ENCODE assay signal across 1 cellular context in the genomic region with DNA sequence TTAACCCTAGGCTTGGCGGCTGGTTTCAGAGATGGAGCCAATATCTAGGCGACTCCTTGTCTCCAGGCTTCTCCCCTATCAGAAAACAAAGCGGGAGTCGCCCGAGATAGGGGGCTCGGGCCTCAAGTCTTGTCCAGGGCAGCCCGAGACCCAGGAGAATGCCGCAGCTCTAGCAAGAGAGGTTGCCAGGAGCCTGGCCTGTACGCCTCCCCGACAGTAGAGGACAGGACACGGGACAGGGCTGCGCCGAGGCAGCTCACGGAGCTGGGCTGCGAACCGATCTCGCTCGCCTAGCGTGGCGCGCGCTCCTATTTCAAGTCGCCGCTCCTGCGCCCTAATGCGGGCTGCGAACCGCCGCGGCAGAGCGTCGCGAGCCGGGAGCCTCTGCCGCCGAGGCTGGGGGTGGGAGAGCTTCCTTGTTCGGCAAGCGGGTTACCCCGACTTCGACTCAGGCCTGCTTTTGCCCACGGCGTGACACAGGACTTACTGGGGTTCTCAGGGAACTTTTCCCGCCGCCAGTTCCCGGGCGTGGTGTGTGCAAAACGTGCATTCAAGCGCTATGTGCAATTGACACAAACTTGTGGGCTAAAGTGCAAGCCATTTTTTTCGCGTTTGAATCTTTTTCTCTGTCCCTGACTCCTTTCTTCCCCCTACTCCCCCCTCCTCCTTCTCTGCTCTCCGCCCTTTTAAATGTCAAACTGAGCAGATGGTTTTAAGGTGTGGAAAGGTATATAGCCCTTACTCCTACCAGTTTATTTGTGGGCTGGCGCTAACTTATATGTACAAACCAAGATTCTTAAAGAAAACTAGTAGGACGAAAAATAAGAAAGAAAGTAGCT.
TF ChIP-seq lines count a peak whose summit lies in the region.

No MANE protein-coding gene starts in this region.

TF ChIP-seq in H1, 55 proteins besides CTCF, POLR2A, EP300 and RAD21 (continued from another document):
- TF ChIP-seq TCF12 (IDR thresholded peaks at IDR 0.05; ENCODE audit: low read depth, low read length): no peak
- TF ChIP-seq, protein P1, sequence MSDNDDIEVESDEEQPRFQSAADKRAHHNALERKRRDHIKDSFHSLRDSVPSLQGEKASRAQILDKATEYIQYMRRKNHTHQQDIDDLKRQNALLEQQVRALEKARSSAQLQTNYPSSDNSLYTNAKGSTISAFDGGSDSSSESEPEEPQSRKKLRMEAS (IDR thresholded peaks at IDR 0.05): 0 out of 2 replicates have a peak, but pooled peaks have one; percentile 19
- TF ChIP-seq CBX5 (IDR thresholded peaks at IDR 0.05; ENCODE audit: low read depth, low read length): no peak
- TF ChIP-seq SIRT6 (IDR thresholded peaks at IDR 0.05; ENCODE audit: low read length): no peak
- TF ChIP-seq NANOG (IDR thresholded peaks at IDR 0.05; ENCODE audit: insufficient read depth, low read depth, low read length, poor library complexity, severe bottlenecking): no peak
